Comparison of ENCODE assay signal across 8 cellular contexts in genomic region chr7:140696024-140696678, GRCh38. TPM values are rescaled to one million over a fixed set of nuclear protein-coding genes. Genes with fewer than 3 reads are reported as not detected.
A peak's percentile ranks its signal among the peaks of the same experiment; 100 is the strongest.
DNase-seq lines count a peak whose midpoint lies in the region; ATAC-seq, FAIRE-seq and TF ChIP-seq lines count a peak whose summit lies in the region.

No MANE protein-coding gene starts in this region.

- H3K79me2 ChIP-seq in keratinocyte (ENCODE audit: control insufficient read depth, insufficient read depth, low read length) = peaks cover 42% of the 10 kb centered on the region

- no peaks in the 10 kb centered on the region for H3K9me3 Mint-ChIP-seq in central memory CD8-positive, alpha-beta T cell

- H4K20me1 ChIP-seq in keratinocyte (ENCODE audit: control insufficient read depth, extremely low read depth, insufficient read depth, low read length) = no peaks in the 10 kb centered on the region

- H3K27me3 Mint-ChIP-seq in central memory CD8-positive, alpha-beta T cell = no peaks in the 10 kb centered on the region

- peak; percentile 26 for ATAC-seq in central memory CD8-positive, alpha-beta T cell (replicated peaks; ENCODE audit: extremely low read depth, poor library complexity, severe bottlenecking)
- ATAC-seq in GM21825 (IDR thresholded peaks at IDR 0.05; ENCODE audit: unreplicated experiment) = no peak

- H3K4me2 ChIP-seq in keratinocyte (ENCODE audit: control insufficient read depth, extremely low read depth, insufficient read depth, low read depth, low read length) = peak overlapping the region; percentile 96

- H3K4me3 Mint-ChIP-seq in central memory CD8-positive, alpha-beta T cell = peak overlapping the region; percentile 98

- no peak for FAIRE-seq in keratinocyte (lab: Jason Lieb, UNC)

- H3K27ac ChIP-seq in KOPT-K1 (ENCODE audit: low read depth, low read length, poor library complexity, severe bottlenecking) (peak overlapping the region; percentile 77), keratinocyte (ENCODE audit: control insufficient read depth, insufficient read depth, low read length) (peak overlapping the region; percentile 86)

- peak overlapping the region; percentile 67 to 90 (median 86) for H3K4me3 ChIP-seq in keratinocyte (ENCODE audit: control insufficient read depth in 2 of 3, extremely low read depth in 1 of 3, insufficient read depth in 2 of 3, low read depth in 1 of 3, low read length in 3 of 3)

- peaks cover 13% of the 10 kb centered on the region for H3K4me1 ChIP-seq in keratinocyte (ENCODE audit: control insufficient read depth, extremely low read depth, insufficient read depth, low read length)

- dilution Hi-C loops in keratinocyte (cut with MboI; ENCODE audit: extremely low pct_ligation_motif_present, low sequenced_read_pairs) = no loop called here

- H3K36me3 ChIP-seq in KOPT-K1 (ENCODE audit: insufficient read depth, low read length) (peaks cover 37% of the 10 kb centered on the region), keratinocyte (ENCODE audit: control insufficient read depth in 2 of 2, extremely low read depth in 1 of 2, insufficient read depth in 2 of 2, low read length in 2 of 2) (peaks cover 0 to 1% of the 10 kb centered on the region in 2 experiments)

- peak; percentile 12 to 88 for DNase-seq in NCI-H526 (lab: John Stamatoyannopoulos, UW)
- DNase-seq in NCI-H526 treated with DMSO at 0.1 percent for 48 hours (lab: John Stamatoyannopoulos, UW) = no peak
- peak; percentile 85 for DNase-seq in UCSD-AML1 (lab: John Stamatoyannopoulos, UW; ENCODE audit: unreplicated experiment)
- DNase-seq in central memory CD8-positive, alpha-beta T cell (ENCODE audit: low spot score in 2 of 2) = peak in 1 of 2 donors; percentile 83
- peak; percentile 38 for DNase-seq in keratinocyte (ENCODE audit: low read depth, low spot score)
- peak; percentile 90 to 96 (median 92) for DNase-seq in stimulated activated CD4-positive, alpha-beta T cell treated with anti-CD3 and anti-CD28 coated beads, Interleukin-12 subunit alpha, Interleukin-12 subunit beta, amount 100 ng/mL, for 48 hours (ENCODE audit: low read depth in 2 of 3, low spot score in 1 of 3)

- no peaks in the 10 kb centered on the region for H3K27me3 ChIP-seq in keratinocyte (ENCODE audit: control insufficient read depth, extremely low read depth, insufficient read depth, low read length)

- peaks cover 30% of the 10 kb centered on the region for H3K4me1 Mint-ChIP-seq in central memory CD8-positive, alpha-beta T cell

- peak overlapping the region; percentile 97 for H2AFZ ChIP-seq in keratinocyte (ENCODE audit: control insufficient read depth, low read length)

- peaks cover 15% of the 10 kb centered on the region for H3K36me3 Mint-ChIP-seq in central memory CD8-positive, alpha-beta T cell (ENCODE audit: insufficient read depth)

- H3K9me3 ChIP-seq in KOPT-K1 (ENCODE audit: insufficient read depth, low read length, poor library complexity, severe bottlenecking) (no peaks in the 10 kb centered on the region), keratinocyte (ENCODE audit: control insufficient read depth, low read depth, low read length) (no peaks in the 10 kb centered on the region)

- peak overlapping the region; percentile 98 for H3K27ac Mint-ChIP-seq in central memory CD8-positive, alpha-beta T cell (ENCODE audit: low read depth)

- H3K9ac ChIP-seq in keratinocyte (ENCODE audit: control insufficient read depth, extremely low read depth, insufficient read depth, low read length) = peak overlapping the region; percentile 90

- no peak for TF ChIP-seq CTCF in keratinocyte (optimal IDR thresholded peaks at IDR 0.05 in 1 of 3, IDR thresholded peaks at IDR 0.05 in 1 of 3, conservative IDR thresholded peaks at IDR 0.05 in 1 of 3; ENCODE audit: extremely low read depth in 1 of 3, insufficient read depth in 2 of 3, low read length in 3 of 3)

- H3K9me1 ChIP-seq in keratinocyte (ENCODE audit: control insufficient read depth, extremely low read depth, insufficient read depth, low read length) = no peaks in the 10 kb centered on the region

RNA-seq across cellular contexts. Expression of gene NDUFB2, which starts 0.4 kb away (rescaled TPM):
- polyA plus RNA-seq in keratinocyte = 338 to 495 TPM (median 379 TPM) in 3 replicates
- polyA plus RNA-seq in keratinocyte (2011; ENCODE audit: low read depth) = 63.9 TPM
- 236 and 305 TPM in 2 replicates for polyA plus RNA-seq in keratinocyte (2011; cell fraction: cytosol; rRNA removed)
- polyA plus RNA-seq in keratinocyte (2011; cell fraction: nucleus; rRNA removed) = 101 and 194 TPM in 2 replicates
- 209 and 336 TPM in 2 replicates for polyA plus RNA-seq in keratinocyte (2012; ENCODE audit: low replicate concordance)
- polyA minus RNA-seq in keratinocyte = 52.8 to 96.1 TPM (median 58.3 TPM) in 3 replicates
- polyA minus RNA-seq in keratinocyte (2011; cell fraction: cytosol; rRNA and poly(A)+ RNA removed) = 112 TPM
- 14.7 and 17.1 TPM in 2 replicates for polyA minus RNA-seq in keratinocyte (2011; cell fraction: nucleus; rRNA and poly(A)+ RNA removed)

RNA-seq across cellular contexts. Expression of gene ADCK2, which starts 23.4 kb away (rescaled TPM):
- 9.4 to 13.0 TPM (median 9.5 TPM) in 3 replicates for polyA plus RNA-seq in keratinocyte
- 7.4 TPM for polyA plus RNA-seq in keratinocyte (2011; ENCODE audit: low read depth)
- polyA plus RNA-seq in keratinocyte (2011; cell fraction: cytosol; rRNA removed) = 8.2 and 9.2 TPM in 2 replicates
- polyA plus RNA-seq in keratinocyte (2011; cell fraction: nucleus; rRNA removed) = 9.9 and 10.2 TPM in 2 replicates
- polyA plus RNA-seq in keratinocyte (2012; ENCODE audit: low replicate concordance) = 14.9 and 15.6 TPM in 2 replicates
- 8.1 to 18.6 TPM (median 12.9 TPM) in 3 replicates for polyA minus RNA-seq in keratinocyte
- 11.3 TPM for polyA minus RNA-seq in keratinocyte (2011; cell fraction: cytosol; rRNA and poly(A)+ RNA removed)
- polyA minus RNA-seq in keratinocyte (2011; cell fraction: nucleus; rRNA and poly(A)+ RNA removed) = 5.9 and 6.3 TPM in 2 replicates

RNA-seq across cellular contexts. Expression of gene DENND2A, which starts 55.5 kb away (rescaled TPM):
- polyA plus RNA-seq in keratinocyte = 0.95 to 5.1 TPM (median 1.8 TPM) in 3 replicates
- polyA plus RNA-seq in keratinocyte (2011; ENCODE audit: low read depth) = not detected
- polyA plus RNA-seq in keratinocyte (2011; cell fraction: cytosol; rRNA removed) = 2.5 and 2.8 TPM in 2 replicates
- polyA plus RNA-seq in keratinocyte (2011; cell fraction: nucleus; rRNA removed) = 2.8 and 4.3 TPM in 2 replicates
- polyA plus RNA-seq in keratinocyte (2012; ENCODE audit: low replicate concordance) = 0.07 and 4.7 TPM in 2 replicates
- 2.8 to 4.1 TPM (median 3.6 TPM) in 3 replicates for polyA minus RNA-seq in keratinocyte
- 3.8 TPM for polyA minus RNA-seq in keratinocyte (2011; cell fraction: cytosol; rRNA and poly(A)+ RNA removed)
- polyA minus RNA-seq in keratinocyte (2011; cell fraction: nucleus; rRNA and poly(A)+ RNA removed) = 2.0 and 2.4 TPM in 2 replicates
